ENCODE assay signal across 9 cellular contexts in the genomic region with DNA sequence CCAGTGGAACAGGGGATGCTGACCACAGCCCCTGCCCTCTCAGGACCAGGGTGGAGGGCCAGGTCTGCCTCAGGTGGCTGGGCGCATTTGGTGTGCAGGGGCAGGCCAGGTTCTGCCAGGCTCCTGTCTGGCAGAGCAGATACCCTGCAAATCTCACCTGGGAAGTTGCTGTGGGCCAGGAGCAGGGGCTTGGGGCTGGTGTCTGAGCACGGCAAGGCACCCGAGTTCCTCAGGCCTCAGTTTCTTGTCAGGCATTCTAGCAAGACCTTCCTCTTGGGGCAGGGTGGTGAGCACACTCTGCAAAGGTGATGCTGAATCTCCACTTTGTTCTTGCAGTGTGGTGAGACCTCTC. TPM values are rescaled to one million over a fixed set of nuclear protein-coding genes. Genes with fewer than 3 reads are reported as not detected.
A peak's percentile ranks its signal among the peaks of the same experiment; 100 is the strongest.
DNase-seq lines count a peak whose midpoint lies in the region; ATAC-seq, FAIRE-seq and TF ChIP-seq lines count a peak whose summit lies in the region.
"Had no signal": no experiment of that assay in that cellular context is flagged by ENCODE, and none has a peak within 500 bp of the region (broad histone marks: within the 10 kb centered on the region; RNA-seq: fewer than 3 reads in every experiment).

No MANE protein-coding gene starts in this region.

- H3K4me2 ChIP-seq in Karpas-422 (ENCODE audit: low read depth, low read length, poor library complexity, severe bottlenecking) (peak overlapping the region; percentile 73), parathyroid adenoma (ENCODE audit: low read length) (peak overlapping the region; percentile 77)

- ATAC-seq in HG03139 (IDR thresholded peaks at IDR 0.05; ENCODE audit: unreplicated experiment), result no peak

- no peak overlapping the region; the same call in 1 of the 2 replicates for H3K4me3 ChIP-seq in Karpas-422 (ENCODE audit: low read length)
- H3K4me3 ChIP-seq in dorsolateral prefrontal cortex, result peak overlapping the region in 57 of 59 donors; percentile 53 to 88 (median 70)
- H3K4me3 ChIP-seq in parathyroid adenoma (ENCODE audit: low read depth, low read length), result peak overlapping the region; percentile 55
- H3K4me3 ChIP-seq in Peyer's patch, result peak overlapping the region in 1 of 4 donors; percentile 53
- H3K4me3 ChIP-seq in kidney (ENCODE audit: low read length in 2 of 2), result peak overlapping the region in 1 of 2 donors; percentile 86

- FAIRE-seq in kidney (lab: Jason Lieb, UNC), result no peak

- TF ChIP-seq POLR2A in Peyer's patch (IDR thresholded peaks at IDR 0.05), result no peak

- no peaks in the 10 kb centered on the region for H3K9me3 ChIP-seq in Karpas-422 (ENCODE audit: low read length)
- H3K9me3 ChIP-seq in parathyroid adenoma (ENCODE audit: control insufficient read depth, low read length), result no peaks in the 10 kb centered on the region
- H3K9me3 ChIP-seq in Peyer's patch, result no peaks in the 10 kb centered on the region
- H3K9me3 ChIP-seq in kidney (ENCODE audit: control insufficient read depth in 1 of 2, low read length in 2 of 2), result no peaks in the 10 kb centered on the region

- H3K9me2 ChIP-seq in Karpas-422 (replicated peaks; ENCODE audit: insufficient read depth, low read length), result no peaks in the 10 kb centered on the region

- H3K4me1 ChIP-seq in Karpas-422 (ENCODE audit: low read length) (peaks cover 17% of the 10 kb centered on the region), parathyroid adenoma (peaks cover 29% of the 10 kb centered on the region), Peyer's patch (peaks cover 0 to 18% (median 10%) of the 10 kb centered on the region in 4 donors), kidney (ENCODE audit: control insufficient read depth in 1 of 2, insufficient read depth in 1 of 2, low read depth in 1 of 2, low read length in 2 of 2) (peaks cover 0 to 19% of the 10 kb centered on the region in 2 donors)

- H3K9ac ChIP-seq in Karpas-422 (ENCODE audit: low read length) (peak overlapping the region; percentile 78), parathyroid adenoma (no peak overlapping the region), kidney (ENCODE audit: low read length in 2 of 2) (peak overlapping the region in 1 of 2 donors; percentile 77)

- H2AFZ ChIP-seq in Karpas-422 (ENCODE audit: low read length), result no peak overlapping the region
- H2AFZ ChIP-seq in parathyroid adenoma, result no peak overlapping the region

- peaks cover 8% of the 10 kb centered on the region; the same call in 1 of the 2 replicates for H3K79me2 ChIP-seq in Karpas-422 (ENCODE audit: low read length)
- peaks cover 49% of the 10 kb centered on the region for H3K79me2 ChIP-seq in parathyroid adenoma

- no peak for DNase-seq in Karpas-422
- no peak for DNase-seq in dorsolateral prefrontal cortex
- no peak for DNase-seq in Peyer's patch
- DNase-seq in kidney, result no peak
- DNase-seq in NCI-H2227 treated with DMSO at 0.1 percent for 48 hours (lab: John Stamatoyannopoulos, UW), result no peak
- DNase-seq: SIG-M5 had no signal

- peaks cover 8% of the 10 kb centered on the region for H4K20me1 ChIP-seq in Karpas-422 (ENCODE audit: insufficient read depth, low read depth, low read length)

- H3K27ac ChIP-seq in C4-2B (peak overlapping the region; percentile 81), Karpas-422 (ENCODE audit: low read length) (no peak overlapping the region), dorsolateral prefrontal cortex (peak overlapping the region in 17 of 59 donors; percentile 4 to 97 (median 91)), parathyroid adenoma (no peak overlapping the region), Peyer's patch (no peak overlapping the region), kidney (ENCODE audit: low read depth in 2 of 2, low read length in 2 of 2) (no peak overlapping the region)

- no peaks in the 10 kb centered on the region for H3K36me3 ChIP-seq in Karpas-422 (ENCODE audit: insufficient read depth, low read length)
- no peaks in the 10 kb centered on the region for H3K36me3 ChIP-seq in parathyroid adenoma (ENCODE audit: control insufficient read depth, insufficient read depth, low read length)
- no peaks in the 10 kb centered on the region for H3K36me3 ChIP-seq in Peyer's patch
- H3K36me3 ChIP-seq in kidney (ENCODE audit: control insufficient read depth in 1 of 2, insufficient read depth in 2 of 2, low read length in 2 of 2), result no peaks in the 10 kb centered on the region

- intact Hi-C loops in dorsolateral prefrontal cortex (cut with DNase I), result loop anchor here (5.0 kb wide), 3 partner anchors 47 to 168 kb away; a partner anchor contains a TSS
- intact Hi-C loops in kidney (cut with DNase I), result no loop called here

- TF ChIP-seq CTCF in C4-2B (conservative IDR thresholded peaks at IDR 0.05) (no peak), dorsolateral prefrontal cortex (IDR thresholded peaks at IDR 0.05 in 54 of 56, conservative IDR thresholded peaks at IDR 0.05 in 2 of 56; ENCODE audit: low read depth in 1 of 56, partially characterized antibody in 56 of 56) (no peak), parathyroid adenoma (IDR thresholded peaks at IDR 0.05) (no peak), Peyer's patch (IDR thresholded peaks at IDR 0.05) (no peak), kidney (IDR thresholded peaks at IDR 0.05; ENCODE audit: borderline replicate concordance, extremely low read depth, insufficient read depth) (no peak)

- no peaks in the 10 kb centered on the region for H3K27me3 ChIP-seq in Karpas-422 (ENCODE audit: low read length)
- no peaks in the 10 kb centered on the region for H3K27me3 ChIP-seq in dorsolateral prefrontal cortex
- H3K27me3 ChIP-seq in parathyroid adenoma (ENCODE audit: control insufficient read depth, insufficient read depth, low read length), result no peaks in the 10 kb centered on the region
- no peaks in the 10 kb centered on the region for H3K27me3 ChIP-seq in Peyer's patch

RNA-seq across cellular contexts. Expression of a gene that starts 1.1 kb away (rescaled TPM):
- 3.7 and 5.5 TPM in 2 replicates for total RNA-seq in Karpas-422 (2014; rRNA removed; shearing (Covaris generic); ENCODE audit: low replicate concordance)
- total RNA-seq in dorsolateral prefrontal cortex (100 to 1,000 TPM in 34 of 120 experiments, 10 to 100 TPM in 86; 35.9 to 127 (median 90.4) TPM), Peyer's patch (10 to 100 TPM in 2 of 4 donors, 1 to 10 TPM in 2; 5.1 to 21.5 (median 9.4) TPM), kidney (26.8 TPM)
- polyA plus RNA-seq in kidney (ENCODE audit: insufficient read depth, low read depth, low replicate concordance), result 10.9 TPM

RNA-seq across cellular contexts. Expression of a gene that starts 47.8 kb away (rescaled TPM):
- total RNA-seq in Karpas-422 (2014; rRNA removed; shearing (Covaris generic); ENCODE audit: low replicate concordance), result 3.7 and 4.0 TPM in 2 replicates
- total RNA-seq in dorsolateral prefrontal cortex, result 10 to 100 TPM; 19.6 to 52.2 (median 36.9) TPM
- total RNA-seq in Peyer's patch, result 10 to 100 TPM in 2 of 4 donors, 1 to 10 TPM in 2; 9.9 to 16.0 (median 10.9) TPM
- total RNA-seq in kidney, result 16.1 TPM
- polyA plus RNA-seq in kidney (ENCODE audit: insufficient read depth, low read depth, low replicate concordance), result 5.6 TPM
